ENCODE assay signal across 8 cellular contexts in genomic region chr16:8798535-8799157, GRCh38. TPM values are rescaled to one million over a fixed set of nuclear protein-coding genes. Genes with fewer than 3 reads are reported as not detected.
DNase-seq lines count a peak whose midpoint lies in the region; ATAC-seq and TF ChIP-seq lines count a peak whose summit lies in the region.

No MANE protein-coding gene starts in this region.

- peaks cover 47% of the 10 kb centered on the region for H3K4me1 Mint-ChIP-seq in activated naive CD4-positive, alpha-beta T cell treated with anti-CD3 and anti-CD28 coated beads for 36 hours (ENCODE audit: low read depth)
- peaks cover 23% of the 10 kb centered on the region for H3K4me1 Mint-ChIP-seq in type B pancreatic cell (ENCODE audit: unreplicated experiment)

- no peak for TF ChIP-seq POLR2A in lower leg skin (IDR thresholded peaks at IDR 0.05)

- no peak for DNase-seq in activated naive CD4-positive, alpha-beta T cell treated with anti-CD3 and anti-CD28 coated beads for 36 hours
- no peak for DNase-seq in activated naive CD4-positive, alpha-beta T cell treated with Interleukin-2 at 50 U/mL for 16 hours
- DNase-seq in astrocyte of the spinal cord (ENCODE audit: low read depth, low spot score), result no peak
- DNase-seq in lower leg skin (ENCODE audit: low spot score in 2 of 2), result no peak
- no peak for DNase-seq in type B pancreatic cell (ENCODE audit: extremely low spot score, unreplicated experiment)

- H3K27ac Mint-ChIP-seq in activated naive CD4-positive, alpha-beta T cell treated with anti-CD3 and anti-CD28 coated beads for 36 hours, result peak overlapping the region; percentile 91
- H3K27ac Mint-ChIP-seq in type B pancreatic cell, result peak overlapping the region; percentile 87

- ATAC-seq in HG03196 (IDR thresholded peaks at IDR 0.05; ENCODE audit: unreplicated experiment) (no peak), HG03439 (IDR thresholded peaks at IDR 0.05; ENCODE audit: unreplicated experiment) (no peak), GM21576 (IDR thresholded peaks at IDR 0.05; ENCODE audit: unreplicated experiment) (no peak)

- intact Hi-C loops in activated naive CD4-positive, alpha-beta T cell treated with anti-CD3 and anti-CD28 coated beads for 36 hours (cut with micrococcal nuclease), result loop anchor here (5.0 kb wide), 2 partner anchors 164 to 209 kb away; partner anchors contain the start of gene USP7
- intact Hi-C loops in lower leg skin (cut with DNase I; ENCODE audit: low total_unique reads), result no loop called here

- H3K4me3 Mint-ChIP-seq in activated naive CD4-positive, alpha-beta T cell treated with anti-CD3 and anti-CD28 coated beads for 36 hours, result peak overlapping the region; percentile 95
- peak overlapping the region; percentile 98 for H3K4me3 Mint-ChIP-seq in type B pancreatic cell

- in situ Hi-C loops in astrocyte of the spinal cord (cut with HindIII; ENCODE audit: low sequenced_read_pairs), result no loop called here

- CTCF ChIA-PET in activated naive CD4-positive, alpha-beta T cell treated with anti-CD3 and anti-CD28 coated beads for 36 hours (lab: Charles Lee), result interaction anchor here (0.6 to 1.5 kb wide), 2 partner anchors 81 to 138 kb away, joined by 3 read pairs; no protein-coding TSS in a partner anchor

- 49 to 65% methylated on average over 7 of the region's 7 CpGs for WGBS in lower leg skin, 2 donors

- peaks cover 36% of the 10 kb centered on the region for H3K36me3 Mint-ChIP-seq in activated naive CD4-positive, alpha-beta T cell treated with anti-CD3 and anti-CD28 coated beads for 36 hours (ENCODE audit: low read depth)
- H3K36me3 Mint-ChIP-seq in type B pancreatic cell, result peaks cover 6% of the 10 kb centered on the region

- H3K4me3 ChIP-seq in astrocyte of the spinal cord (ENCODE audit: low read depth, low read length) (peak overlapping the region; percentile 78), lower leg skin (ENCODE audit: low read depth, poor library complexity, severe bottlenecking) (peak overlapping the region; percentile 96)

- TF ChIP-seq CTCF in astrocyte of the spinal cord (IDR thresholded peaks at IDR 0.05; ENCODE audit: low read depth, low read length) (no peak), lower leg skin (IDR thresholded peaks at IDR 0.05) (no peak), type B pancreatic cell (conservative IDR thresholded peaks at IDR 0.05) (no peak)

- no peaks in the 10 kb centered on the region for H3K27me3 Mint-ChIP-seq in activated naive CD4-positive, alpha-beta T cell treated with anti-CD3 and anti-CD28 coated beads for 36 hours (ENCODE audit: low read depth)
- no peaks in the 10 kb centered on the region for H3K27me3 Mint-ChIP-seq in type B pancreatic cell

- H3K9me3 Mint-ChIP-seq in activated naive CD4-positive, alpha-beta T cell treated with anti-CD3 and anti-CD28 coated beads for 36 hours, result no peaks in the 10 kb centered on the region
- H3K9me3 Mint-ChIP-seq in type B pancreatic cell, result no peaks in the 10 kb centered on the region

RNA-seq across cellular contexts. Expression of gene PMM2, which starts 1.0 kb away (rescaled TPM):
- total RNA-seq in activated naive CD4-positive, alpha-beta T cell treated with anti-CD3 and anti-CD28 coated beads for 36 hours, result 10 to 100 TPM; 20.1 to 20.8 TPM
- total RNA-seq in lower leg skin, result 10 to 100 TPM; 20.5 to 41.8 (median 26.8) TPM
- 35.5 and 64.3 TPM in 2 replicates for total RNA-seq in type B pancreatic cell (ENCODE audit: low replicate concordance)

RNA-seq across cellular contexts. Expression of gene TMEM186, which starts 1.2 kb away (rescaled TPM):
- total RNA-seq in activated naive CD4-positive, alpha-beta T cell treated with anti-CD3 and anti-CD28 coated beads for 36 hours, result 10 to 100 TPM; 12.1 to 12.6 TPM
- total RNA-seq in lower leg skin (10 to 100 TPM in 3 of 4 donors, 1 to 10 TPM in 1; 7.5 to 11.2 (median 10.8) TPM), type B pancreatic cell (ENCODE audit: low replicate concordance) (14.2 and 18.4 TPM in 2 replicates)
